In genomic region chr18:9017170-9017899, GRCh38 we compare ENCODE assay signal across 8 cellular contexts.
A peak's percentile ranks its signal among the peaks of the same experiment; 100 is the strongest.
DNase-seq lines count a peak whose midpoint lies in the region; ATAC-seq, FAIRE-seq and TF ChIP-seq lines count a peak whose summit lies in the region.

No MANE protein-coding gene starts in this region.

- peaks cover 8% of the 10 kb centered on the region for H3K36me3 Mint-ChIP-seq in WTC11
- no peaks in the 10 kb centered on the region for H3K36me3 Mint-ChIP-seq in MCF 10A (ENCODE audit: insufficient read depth, unreplicated experiment)
- H3K36me3 Mint-ChIP-seq in endothelial cell (ENCODE audit: low read depth, unreplicated experiment), result no peaks in the 10 kb centered on the region

- H3K79me2 ChIP-seq in keratinocyte (ENCODE audit: control insufficient read depth, insufficient read depth, low read length), result no peaks in the 10 kb centered on the region

- H3K9me3 ChIP-seq in keratinocyte (ENCODE audit: control insufficient read depth, low read depth, low read length), result no peaks in the 10 kb centered on the region

- peak; percentile 83 for FAIRE-seq in keratinocyte (lab: Jason Lieb, UNC)

- H3K9me3 Mint-ChIP-seq in WTC11 (peaks cover 23% of the 10 kb centered on the region), MCF 10A (ENCODE audit: unreplicated experiment) (no peaks in the 10 kb centered on the region), endothelial cell (ENCODE audit: unreplicated experiment) (no peaks in the 10 kb centered on the region)

- H3K27me3 ChIP-seq in keratinocyte (ENCODE audit: control insufficient read depth, extremely low read depth, insufficient read depth, low read length), result no peaks in the 10 kb centered on the region

- H4K20me1 ChIP-seq in keratinocyte (ENCODE audit: control insufficient read depth, extremely low read depth, insufficient read depth, low read length), result no peaks in the 10 kb centered on the region

- ATAC-seq in GM21367 (IDR thresholded peaks at IDR 0.05; ENCODE audit: unreplicated experiment) (peak; percentile 78), WTC11 (peak; percentile 89)

- H3K27ac ChIP-seq in keratinocyte (ENCODE audit: control insufficient read depth, insufficient read depth, low read length), result peak overlapping the region; percentile 89

- DNase-seq in C1 segment of cervical spinal cord (lab: John Stamatoyannopoulos, UW), result peak in 8 of 14 donors; percentile 13 to 65 (median 36)
- DNase-seq in HPDE6-E6E7 (ENCODE audit: extremely low spot score), result peak; percentile 95
- peak; percentile 61 for DNase-seq in WTC11 (ENCODE audit: low spot score)
- DNase-seq in MCF 10A (ENCODE audit: unreplicated experiment), result peak; percentile 94
- DNase-seq in keratinocyte (ENCODE audit: low read depth, low spot score), result peak; percentile 69
- DNase-seq in stimulated activated CD4-positive, alpha-beta T cell treated with anti-CD3 and anti-CD28 coated beads, Interleukin-1b, Interleukin-23, amount 100 ng/mL, for 48 hours, result peak; percentile 88
- DNase-seq in endothelial cell (ENCODE audit: low spot score), result no peak

- intact Hi-C loops in MCF 10A (cut with micrococcal nuclease), result no loop called here

- BruUV-seq in MCF 10A (replicated peaks; lab: Mats Ljungman, UMichigan), result no TSS peak

- POLR2A ChIA-PET in WTC11 (lab: Charles Lee), result no interaction called here
- POLR2A ChIA-PET in MCF 10A (lab: Yijun Ruan, JAX), result interaction anchor here (0.6 to 2.0 kb wide), 17 partner anchors 14 to 516 kb away, joined by 3 to 12 read pairs (median 3); partner anchors contain the start of gene NDUFV2

- H3K9me1 ChIP-seq in keratinocyte (ENCODE audit: control insufficient read depth, extremely low read depth, insufficient read depth, low read length), result no peaks in the 10 kb centered on the region

- peak overlapping the region; percentile 96 for H3K4me2 ChIP-seq in keratinocyte (ENCODE audit: control insufficient read depth, extremely low read depth, insufficient read depth, low read depth, low read length)

- no peak overlapping the region for H3K27ac Mint-ChIP-seq in WTC11
- H3K27ac Mint-ChIP-seq in MCF 10A (ENCODE audit: low read depth, unreplicated experiment), result peak overlapping the region; percentile 46
- H3K27ac Mint-ChIP-seq in endothelial cell (ENCODE audit: unreplicated experiment), result no peak overlapping the region

- no peak overlapping the region for H3K4me3 Mint-ChIP-seq in WTC11
- H3K4me3 Mint-ChIP-seq in MCF 10A (ENCODE audit: unreplicated experiment), result peak overlapping the region; percentile 63
- H3K4me3 Mint-ChIP-seq in endothelial cell (ENCODE audit: unreplicated experiment), result no peak overlapping the region

- H3K36me3 ChIP-seq in keratinocyte (ENCODE audit: control insufficient read depth in 2 of 2, extremely low read depth in 1 of 2, insufficient read depth in 2 of 2, low read length in 2 of 2), result no peaks in the 10 kb centered on the region

- peaks cover 33% of the 10 kb centered on the region for H3K4me1 ChIP-seq in keratinocyte (ENCODE audit: control insufficient read depth, extremely low read depth, insufficient read depth, low read length)

- H2AFZ ChIP-seq in keratinocyte (ENCODE audit: control insufficient read depth, low read length), result peak overlapping the region; percentile 84

- H3K9ac ChIP-seq in keratinocyte (ENCODE audit: control insufficient read depth, extremely low read depth, insufficient read depth, low read length), result peak overlapping the region; percentile 75

- CTCF ChIA-PET in WTC11 (lab: Charles Lee), result interaction anchor here (1.1 kb wide), 1 partner anchor 17 kb away, joined by 3 read pairs; no protein-coding TSS in a partner anchor
- CTCF ChIA-PET in MCF 10A (lab: Yijun Ruan, JAX), result interaction anchor here (0.7 to 1.0 kb wide), 2 partner anchors 313 to 322 kb away, joined by 4 to 5 read pairs; no protein-coding TSS in a partner anchor

- no peak for TF ChIP-seq CTCF in WTC11 (IDR thresholded peaks at IDR 0.05)
- no peak for TF ChIP-seq CTCF in MCF 10A (IDR thresholded peaks at IDR 0.05; ENCODE audit: unreplicated experiment)
- TF ChIP-seq CTCF in keratinocyte (optimal IDR thresholded peaks at IDR 0.05 in 1 of 3, IDR thresholded peaks at IDR 0.05 in 1 of 3, conservative IDR thresholded peaks at IDR 0.05 in 1 of 3; ENCODE audit: extremely low read depth in 1 of 3, insufficient read depth in 2 of 3, low read length in 3 of 3), result no peak
- no peak for TF ChIP-seq CTCF in endothelial cell (IDR thresholded peaks at IDR 0.05; ENCODE audit: unreplicated experiment)

- H3K4me3 ChIP-seq in keratinocyte (ENCODE audit: control insufficient read depth in 2 of 3, extremely low read depth in 1 of 3, insufficient read depth in 2 of 3, low read depth in 1 of 3, low read length in 3 of 3), result peak overlapping the region in 2 of 3 experiments; percentile 48 to 58

- H3K27me3 Mint-ChIP-seq in WTC11 (ENCODE audit: low read depth) (no peaks in the 10 kb centered on the region; the same call in 1 of the 2 replicates), MCF 10A (ENCODE audit: insufficient read depth, unreplicated experiment) (no peaks in the 10 kb centered on the region), endothelial cell (ENCODE audit: unreplicated experiment) (peaks cover 2% of the 10 kb centered on the region)

- dilution Hi-C loops in keratinocyte (cut with MboI; ENCODE audit: extremely low pct_ligation_motif_present, low sequenced_read_pairs), result no loop called here

- H3K4me1 Mint-ChIP-seq in WTC11 (peaks cover 18% of the 10 kb centered on the region), MCF 10A (ENCODE audit: insufficient read depth, unreplicated experiment) (peaks cover 13% of the 10 kb centered on the region), endothelial cell (ENCODE audit: unreplicated experiment) (no peaks in the 10 kb centered on the region)

TF ChIP-seq in WTC11, 78 proteins besides CTCF, POLR2A, EP300 and RAD21 (continues in another document):
- no peak for TF ChIP-seq USF1 (CRISPR knock-in tag; IDR thresholded peaks at IDR 0.05)
- TF ChIP-seq TEAD1 (CRISPR knock-in tag; IDR thresholded peaks at IDR 0.05), result no peak
- no peak for TF ChIP-seq FOXJ3 (CRISPR knock-in tag; IDR thresholded peaks at IDR 0.05; ENCODE audit: borderline replicate concordance)
- TF ChIP-seq, protein P1, sequence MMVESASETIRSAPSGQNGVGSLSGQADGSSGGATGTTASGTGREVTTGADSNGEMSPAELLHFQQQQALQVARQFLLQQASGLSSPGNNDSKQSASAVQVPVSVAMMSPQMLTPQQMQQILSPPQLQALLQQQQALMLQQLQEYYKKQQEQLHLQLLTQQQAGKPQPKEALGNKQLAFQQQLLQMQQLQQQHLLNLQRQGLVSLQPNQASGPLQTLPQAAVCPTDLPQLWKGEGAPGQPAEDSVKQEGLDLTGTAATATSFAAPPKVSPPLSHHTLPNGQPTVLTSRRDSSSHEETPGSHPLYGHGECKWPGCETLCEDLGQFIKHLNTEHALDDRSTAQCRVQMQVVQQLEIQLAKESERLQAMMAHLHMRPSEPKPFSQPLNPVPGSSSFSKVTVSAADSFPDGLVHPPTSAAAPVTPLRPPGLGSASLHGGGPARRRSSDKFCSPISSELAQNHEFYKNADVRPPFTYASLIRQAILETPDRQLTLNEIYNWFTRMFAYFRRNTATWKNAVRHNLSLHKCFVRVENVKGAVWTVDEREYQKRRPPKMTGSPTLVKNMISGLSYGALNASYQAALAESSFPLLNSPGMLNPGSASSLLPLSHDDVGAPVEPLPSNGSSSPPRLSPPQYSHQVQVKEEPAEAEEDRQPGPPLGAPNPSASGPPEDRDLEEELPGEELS (CRISPR knock-in tag; IDR thresholded peaks at IDR 0.05), result 0 out of 2 replicates have a peak, but pooled peaks have one; percentile 45
- TF ChIP-seq, protein P2, sequence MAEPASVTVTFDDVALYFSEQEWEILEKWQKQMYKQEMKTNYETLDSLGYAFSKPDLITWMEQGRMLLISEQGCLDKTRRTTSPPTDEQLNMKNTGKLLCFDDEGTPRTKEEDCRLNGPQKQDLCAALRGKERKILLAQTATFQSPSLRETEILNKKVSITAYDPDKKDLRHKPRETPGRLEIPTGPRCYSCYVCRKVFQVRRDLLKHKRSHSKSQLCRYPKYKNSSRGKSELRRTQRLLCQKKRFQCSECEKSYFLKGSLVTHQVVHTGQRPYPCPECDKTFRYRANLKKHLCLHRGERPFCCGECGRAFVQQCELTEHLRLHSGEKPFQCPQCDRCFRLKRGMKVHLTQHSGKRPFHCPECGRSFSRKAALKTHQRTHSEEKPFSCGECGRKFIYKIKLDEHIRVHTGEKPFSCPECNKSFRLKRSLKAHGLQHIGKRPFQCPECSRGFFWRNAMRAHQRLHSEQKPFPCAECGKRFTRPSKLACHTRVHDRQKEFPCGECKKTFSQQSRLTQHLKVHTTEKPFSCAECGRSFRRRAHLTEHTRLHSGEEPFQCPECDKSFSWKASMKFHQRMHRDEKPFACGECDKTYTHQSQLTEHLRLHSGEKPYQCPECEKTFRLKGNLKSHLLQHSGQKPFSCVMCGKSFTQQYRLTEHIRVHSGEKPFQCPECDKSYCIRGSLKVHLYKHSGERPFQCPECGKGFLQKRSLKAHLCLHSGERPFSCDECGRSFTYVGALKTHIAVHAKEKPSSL (CRISPR knock-in tag; conservative IDR thresholded peaks at IDR 0.05), result no peak
- 0 out of 2 replicates have a peak, but pooled peaks have one; percentile 26 for TF ChIP-seq MAX (CRISPR knock-in tag; IDR thresholded peaks at IDR 0.05)
- TF ChIP-seq FOXK1 (CRISPR knock-in tag; IDR thresholded peaks at IDR 0.05), result 0 out of 2 replicates have a peak, but pooled peaks have one; percentile 13
- TF ChIP-seq, protein P3, sequence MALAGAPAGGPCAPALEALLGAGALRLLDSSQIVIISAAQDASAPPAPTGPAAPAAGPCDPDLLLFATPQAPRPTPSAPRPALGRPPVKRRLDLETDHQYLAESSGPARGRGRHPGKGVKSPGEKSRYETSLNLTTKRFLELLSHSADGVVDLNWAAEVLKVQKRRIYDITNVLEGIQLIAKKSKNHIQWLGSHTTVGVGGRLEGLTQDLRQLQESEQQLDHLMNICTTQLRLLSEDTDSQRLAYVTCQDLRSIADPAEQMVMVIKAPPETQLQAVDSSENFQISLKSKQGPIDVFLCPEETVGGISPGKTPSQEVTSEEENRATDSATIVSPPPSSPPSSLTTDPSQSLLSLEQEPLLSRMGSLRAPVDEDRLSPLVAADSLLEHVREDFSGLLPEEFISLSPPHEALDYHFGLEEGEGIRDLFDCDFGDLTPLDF (CRISPR knock-in tag; IDR thresholded peaks at IDR 0.05), result 0 out of 2 replicates have a peak, but pooled peaks have one; percentile 30
- TF ChIP-seq NFE2L1 (CRISPR knock-in tag; IDR thresholded peaks at IDR 0.05), result peak; percentile 59; the same call in 1 of the 2 replicates
- no peak for TF ChIP-seq SOX15 (CRISPR knock-in tag; IDR thresholded peaks at IDR 0.05)
